8 cellular contexts compared by ENCODE assay signal in the genomic region with DNA sequence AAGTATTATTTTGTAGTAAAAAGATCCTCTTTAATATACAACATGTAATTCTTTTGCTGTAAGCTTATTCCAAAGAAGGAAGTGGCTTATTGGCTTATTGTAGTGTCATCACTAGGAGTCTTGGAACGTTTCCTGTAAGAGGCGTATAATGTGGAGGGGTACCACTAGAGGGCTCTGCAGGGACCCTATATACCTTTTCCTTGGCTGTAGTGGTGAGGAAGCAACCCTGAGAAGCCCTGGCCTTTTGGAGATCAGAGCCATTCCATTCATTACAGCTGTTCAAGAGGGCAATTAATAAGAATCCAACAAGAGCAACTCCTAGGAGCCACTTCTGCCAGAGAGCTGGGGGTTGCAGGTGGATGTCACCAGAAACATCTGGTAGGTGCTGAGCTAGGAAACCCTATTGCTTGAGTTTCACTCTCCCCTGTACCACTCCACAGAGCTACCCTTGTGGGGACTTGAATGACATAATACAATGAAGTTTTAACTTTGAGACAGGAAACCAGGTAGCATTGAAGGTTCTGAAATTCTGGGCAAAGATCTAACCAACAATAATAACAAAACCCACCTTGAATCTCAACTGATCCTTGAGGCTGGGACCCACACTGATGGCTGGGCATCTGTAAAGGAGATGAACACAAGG.
A peak's percentile ranks its signal among the peaks of the same experiment; 100 is the strongest.
DNase-seq lines count a peak whose midpoint lies in the region; ATAC-seq and TF ChIP-seq lines count a peak whose summit lies in the region.

No MANE protein-coding gene starts in this region.

- no peak overlapping the region for H3K27ac Mint-ChIP-seq in activated T-helper 17 cell treated with anti-CD3 and anti-CD28 coated beads, Interleukin-2, amount 50 U/mL, for 72 hours

- H3K4me1 Mint-ChIP-seq in activated T-helper 17 cell treated with anti-CD3 and anti-CD28 coated beads, Interleukin-2, amount 50 U/mL, for 72 hours = no peaks in the 10 kb centered on the region

- no peak overlapping the region for H3K4me3 Mint-ChIP-seq in activated T-helper 17 cell treated with anti-CD3 and anti-CD28 coated beads, Interleukin-2, amount 50 U/mL, for 72 hours

- no peaks in the 10 kb centered on the region for H3K36me3 ChIP-seq in tibial nerve

- H3K9me3 ChIP-seq in tibial nerve = no peaks in the 10 kb centered on the region

- no peaks in the 10 kb centered on the region for H3K9me3 Mint-ChIP-seq in activated T-helper 17 cell treated with anti-CD3 and anti-CD28 coated beads, Interleukin-2, amount 50 U/mL, for 72 hours

- TF ChIP-seq POLR2A in tibial nerve (IDR thresholded peaks at IDR 0.05) = no peak

- DNase-seq in AG09319 (ENCODE audit: extremely low read depth, low read depth) = no peak
- DNase-seq in NCI-H510A (lab: John Stamatoyannopoulos, UW) = peak; percentile 48
- DNase-seq in hippocampal formation (lab: John Stamatoyannopoulos, UW) = peak; percentile 9 to 78
- no peak for DNase-seq in tibial nerve (ENCODE audit: low spot score in 2 of 2)
- DNase-seq in activated CD8-positive, alpha-beta memory T cell treated with anti-CD3 and anti-CD28 coated beads, Interleukin-2, amount 50 U/mL, for 4 hours = no peak

- WGBS in tibial nerve, 2 donors = 6 to 10% methylated on average over 2 of the region's 2 CpGs

- H3K27me3 ChIP-seq in tibial nerve = peaks cover 0 to 16% of the 10 kb centered on the region in 2 donors

- peaks cover 37% of the 10 kb centered on the region for H3K27me3 Mint-ChIP-seq in activated T-helper 17 cell treated with anti-CD3 and anti-CD28 coated beads, Interleukin-2, amount 50 U/mL, for 72 hours

- peak; percentile 7 for TF ChIP-seq CTCF in AG09319 (IDR thresholded peaks at IDR 0.05; ENCODE audit: low read depth, low read length)
- peak; percentile 82 for TF ChIP-seq CTCF in GM12873 (IDR thresholded peaks at IDR 0.05; ENCODE audit: insufficient read depth, low read depth, low read length, missing control alignments)
- TF ChIP-seq CTCF in tibial nerve (IDR thresholded peaks at IDR 0.05) = peak in 3 of 5 experiments; percentile 21 to 48 (median 31)

- no peak overlapping the region for H3K4me3 ChIP-seq in tibial nerve

- H3K27ac ChIP-seq in tibial nerve = no peak overlapping the region

- no peaks in the 10 kb centered on the region for H3K36me3 Mint-ChIP-seq in activated T-helper 17 cell treated with anti-CD3 and anti-CD28 coated beads, Interleukin-2, amount 50 U/mL, for 72 hours (ENCODE audit: low read depth)

- peak; percentile 48 for ATAC-seq in HG02943 (IDR thresholded peaks at IDR 0.05; ENCODE audit: low read depth, unreplicated experiment)
- peak; percentile 65 for ATAC-seq in activated T-helper 17 cell treated with anti-CD3 and anti-CD28 coated beads, Interleukin-2, amount 50 U/mL, for 72 hours (replicated peaks)

- no peak for TF ChIP-seq EP300 in tibial nerve (IDR thresholded peaks at IDR 0.05)

- peaks cover 0 to 21% (median 7%) of the 10 kb centered on the region in 4 donors for H3K4me1 ChIP-seq in tibial nerve

Comparison
In these comparisons a context has a peak if more than half of its experiments do, and no peak if none do; other contexts are left out.
1. DNase-seq: peak in NCI-H510A (single experiment) and hippocampal formation (2 of 2); none in AG09319 (single experiment), tibial nerve (0 of 2) and activated CD8-positive, alpha-beta memory T cell treated with anti-CD3 and anti-CD28 coated beads, Interleukin-2, amount 50 U/mL, for 4 hours (single experiment).
2. CTCF ChIP-seq: peak in every context shown above with its lines; median percentile 82 in GM12873; 31 in tibial nerve; 7 in AG09319.